Comparison of ENCODE assay signal across 1 cellular context in the genomic region with DNA sequence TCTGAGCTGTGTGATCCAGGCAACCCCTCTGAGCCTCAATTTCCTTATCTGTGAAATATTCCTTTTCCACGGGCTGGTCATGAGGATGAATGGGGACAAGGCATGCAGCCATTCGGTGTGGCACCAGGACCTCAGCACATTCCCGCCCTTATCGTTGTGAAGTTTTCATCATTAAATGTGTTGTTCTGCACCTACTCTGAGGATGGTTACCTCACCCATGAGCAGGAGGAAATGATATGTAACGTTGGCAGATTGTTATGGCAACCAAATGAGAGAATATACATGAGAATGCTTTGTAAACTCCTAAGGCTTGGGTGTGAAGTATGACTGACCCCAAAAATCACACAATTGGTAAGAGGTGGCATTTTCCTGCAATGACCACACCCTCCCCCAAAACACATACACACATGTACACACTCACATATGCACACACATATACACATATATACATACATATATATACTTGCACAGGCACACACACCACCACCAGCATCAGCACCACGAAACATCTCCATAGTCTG.
TF ChIP-seq lines count a peak whose summit lies in the region.

No MANE protein-coding gene starts in this region.

TF ChIP-seq in GM12878, 131 proteins besides CTCF, POLR2A, EP300 and RAD21 (continues in another document):
- TF ChIP-seq RFX5 (IDR thresholded peaks at IDR 0.05; ENCODE audit: low read depth, low read length) (no peak), DPF2 (IDR thresholded peaks at IDR 0.05) (0 out of 2 replicates have a peak, but pooled peaks have one; percentile 16), TCF7 (IDR thresholded peaks at IDR 0.05; ENCODE audit: borderline replicate concordance) (no peak), CREM (IDR thresholded peaks at IDR 0.05; ENCODE audit: low read depth) (no peak), HSF1 (IDR thresholded peaks at IDR 0.05; ENCODE audit: low read depth, low read length) (no peak), IRF4 (IDR thresholded peaks at IDR 0.05; ENCODE audit: low read depth, low read length) (no peak), CBX3 (IDR thresholded peaks at IDR 0.05; ENCODE audit: borderline replicate concordance, low read depth) (no peak), ZNF384 (IDR thresholded peaks at IDR 0.05; ENCODE audit: borderline replicate concordance, low read depth, low read length) (no peak), RB1 (IDR thresholded peaks at IDR 0.05; ENCODE audit: borderline replicate concordance) (no peak), MEF2B (IDR thresholded peaks at IDR 0.05; ENCODE audit: partially characterized antibody, poor library complexity, severe bottlenecking) (peak; percentile 48), PAX8 (IDR thresholded peaks at IDR 0.05) (no peak), NFYA (IDR thresholded peaks at IDR 0.05; ENCODE audit: borderline replicate concordance, low read depth, low read length) (no peak), WRNIP1 (IDR thresholded peaks at IDR 0.05; ENCODE audit: borderline replicate concordance, low read depth, low read length) (no peak), KAT2A (conservative IDR thresholded peaks at IDR 0.05; ENCODE audit: control insufficient read depth, low read depth, low read length) (no peak), SUPT20H (IDR thresholded peaks at IDR 0.05; ENCODE audit: borderline replicate concordance, control insufficient read depth, low read depth, low read length) (no peak), NFXL1 (IDR thresholded peaks at IDR 0.05; ENCODE audit: borderline replicate concordance) (no peak), SPI1 (IDR thresholded peaks at IDR 0.05; ENCODE audit: borderline replicate concordance, insufficient read depth, low read depth, low read length) (no peak), FOXM1 (IDR thresholded peaks at IDR 0.05; ENCODE audit: low read depth, low read length) (no peak), SREBF1 (IDR thresholded peaks at IDR 0.05; ENCODE audit: low read length) (no peak), IRF5 (IDR thresholded peaks at IDR 0.05; ENCODE audit: borderline replicate concordance) (no peak), NFIC (IDR thresholded peaks at IDR 0.05; ENCODE audit: low read depth, low read length) (no peak), ATF7 (IDR thresholded peaks at IDR 0.05; ENCODE audit: low read depth) (peak; percentile 78), IKZF2 (IDR thresholded peaks at IDR 0.05) (peak in 1 of 2 experiments; percentile 27; a peak in 1 of 4 replicates), RCOR1 (conservative IDR thresholded peaks at IDR 0.05; ENCODE audit: low read depth, low read length) (no peak), PML (IDR thresholded peaks at IDR 0.05; ENCODE audit: low read length) (no peak), FOS (IDR thresholded peaks at IDR 0.05; ENCODE audit: borderline replicate concordance, extremely low read depth, insufficient read length) (no peak), NRF1 (conservative IDR thresholded peaks at IDR 0.05; ENCODE audit: low read depth, low read length) (no peak), BMI1 (IDR thresholded peaks at IDR 0.05; ENCODE audit: borderline replicate concordance) (peak; percentile 85; the same call in 1 of the 2 replicates), SP1 (IDR thresholded peaks at IDR 0.05; ENCODE audit: low read depth, low read length) (no peak), ESRRA (IDR thresholded peaks at IDR 0.05; ENCODE audit: low read length) (no peak), YBX1 (IDR thresholded peaks at IDR 0.05) (no peak), SIN3A (IDR thresholded peaks at IDR 0.05; ENCODE audit: low read depth, low read length) (no peak), NR2C2 (IDR thresholded peaks at IDR 0.05; ENCODE audit: borderline replicate concordance, control insufficient read depth, insufficient read length, low read depth) (no peak), ETV6 (conservative IDR thresholded peaks at IDR 0.05 in 1 of 2, IDR thresholded peaks at IDR 0.05 in 1 of 2; ENCODE audit: borderline replicate concordance in 1 of 2, low read depth in 1 of 2) (no peak), SMC3 (IDR thresholded peaks at IDR 0.05; ENCODE audit: borderline replicate concordance, low read length) (no peak), GATAD2B (conservative IDR thresholded peaks at IDR 0.05; ENCODE audit: low read depth) (0 out of 2 replicates have a peak, but pooled peaks have one; percentile 27), RELB (IDR thresholded peaks at IDR 0.05; ENCODE audit: low read depth) (peak; percentile 19; the same call in 1 of the 2 replicates), MYC (IDR thresholded peaks at IDR 0.05; ENCODE audit: insufficient read depth, insufficient read length, insufficient replicate concordance, low read length, severe bottlenecking) (no peak), PBX3 (IDR thresholded peaks at IDR 0.05; ENCODE audit: insufficient replicate concordance, low read depth, low read length) (no peak), CHD2 (IDR thresholded peaks at IDR 0.05; ENCODE audit: borderline replicate concordance, low read depth, low read length) (peak; percentile 52; the same call in 1 of the 2 replicates), BHLHE40 (IDR thresholded peaks at IDR 0.05; ENCODE audit: borderline replicate concordance in 1 of 2, low read depth in 2 of 2, low read length in 1 of 2) (peak; percentile 29 to 61; a peak in 2 of 4 replicates), ZNF207 (IDR thresholded peaks at IDR 0.05; ENCODE audit: borderline replicate concordance) (no peak)
- TF ChIP-seq, protein P1, sequence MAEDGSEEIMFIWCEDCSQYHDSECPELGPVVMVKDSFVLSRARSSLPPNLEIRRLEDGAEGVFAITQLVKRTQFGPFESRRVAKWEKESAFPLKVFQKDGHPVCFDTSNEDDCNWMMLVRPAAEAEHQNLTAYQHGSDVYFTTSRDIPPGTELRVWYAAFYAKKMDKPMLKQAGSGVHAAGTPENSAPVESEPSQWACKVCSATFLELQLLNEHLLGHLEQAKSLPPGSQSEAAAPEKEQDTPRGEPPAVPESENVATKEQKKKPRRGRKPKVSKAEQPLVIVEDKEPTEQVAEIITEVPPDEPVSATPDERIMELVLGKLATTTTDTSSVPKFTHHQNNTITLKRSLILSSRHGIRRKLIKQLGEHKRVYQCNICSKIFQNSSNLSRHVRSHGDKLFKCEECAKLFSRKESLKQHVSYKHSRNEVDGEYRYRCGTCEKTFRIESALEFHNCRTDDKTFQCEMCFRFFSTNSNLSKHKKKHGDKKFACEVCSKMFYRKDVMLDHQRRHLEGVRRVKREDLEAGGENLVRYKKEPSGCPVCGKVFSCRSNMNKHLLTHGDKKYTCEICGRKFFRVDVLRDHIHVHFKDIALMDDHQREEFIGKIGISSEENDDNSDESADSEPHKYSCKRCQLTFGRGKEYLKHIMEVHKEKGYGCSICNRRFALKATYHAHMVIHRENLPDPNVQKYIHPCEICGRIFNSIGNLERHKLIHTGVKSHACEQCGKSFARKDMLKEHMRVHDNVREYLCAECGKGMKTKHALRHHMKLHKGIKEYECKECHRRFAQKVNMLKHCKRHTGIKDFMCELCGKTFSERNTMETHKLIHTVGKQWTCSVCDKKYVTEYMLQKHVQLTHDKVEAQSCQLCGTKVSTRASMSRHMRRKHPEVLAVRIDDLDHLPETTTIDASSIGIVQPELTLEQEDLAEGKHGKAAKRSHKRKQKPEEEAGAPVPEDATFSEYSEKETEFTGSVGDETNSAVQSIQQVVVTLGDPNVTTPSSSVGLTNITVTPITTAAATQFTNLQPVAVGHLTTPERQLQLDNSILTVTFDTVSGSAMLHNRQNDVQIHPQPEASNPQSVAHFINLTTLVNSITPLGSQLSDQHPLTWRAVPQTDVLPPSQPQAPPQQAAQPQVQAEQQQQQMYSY (CRISPR knock-in tag; IDR thresholded peaks at IDR 0.05): no peak
- TF ChIP-seq, protein P2, sequence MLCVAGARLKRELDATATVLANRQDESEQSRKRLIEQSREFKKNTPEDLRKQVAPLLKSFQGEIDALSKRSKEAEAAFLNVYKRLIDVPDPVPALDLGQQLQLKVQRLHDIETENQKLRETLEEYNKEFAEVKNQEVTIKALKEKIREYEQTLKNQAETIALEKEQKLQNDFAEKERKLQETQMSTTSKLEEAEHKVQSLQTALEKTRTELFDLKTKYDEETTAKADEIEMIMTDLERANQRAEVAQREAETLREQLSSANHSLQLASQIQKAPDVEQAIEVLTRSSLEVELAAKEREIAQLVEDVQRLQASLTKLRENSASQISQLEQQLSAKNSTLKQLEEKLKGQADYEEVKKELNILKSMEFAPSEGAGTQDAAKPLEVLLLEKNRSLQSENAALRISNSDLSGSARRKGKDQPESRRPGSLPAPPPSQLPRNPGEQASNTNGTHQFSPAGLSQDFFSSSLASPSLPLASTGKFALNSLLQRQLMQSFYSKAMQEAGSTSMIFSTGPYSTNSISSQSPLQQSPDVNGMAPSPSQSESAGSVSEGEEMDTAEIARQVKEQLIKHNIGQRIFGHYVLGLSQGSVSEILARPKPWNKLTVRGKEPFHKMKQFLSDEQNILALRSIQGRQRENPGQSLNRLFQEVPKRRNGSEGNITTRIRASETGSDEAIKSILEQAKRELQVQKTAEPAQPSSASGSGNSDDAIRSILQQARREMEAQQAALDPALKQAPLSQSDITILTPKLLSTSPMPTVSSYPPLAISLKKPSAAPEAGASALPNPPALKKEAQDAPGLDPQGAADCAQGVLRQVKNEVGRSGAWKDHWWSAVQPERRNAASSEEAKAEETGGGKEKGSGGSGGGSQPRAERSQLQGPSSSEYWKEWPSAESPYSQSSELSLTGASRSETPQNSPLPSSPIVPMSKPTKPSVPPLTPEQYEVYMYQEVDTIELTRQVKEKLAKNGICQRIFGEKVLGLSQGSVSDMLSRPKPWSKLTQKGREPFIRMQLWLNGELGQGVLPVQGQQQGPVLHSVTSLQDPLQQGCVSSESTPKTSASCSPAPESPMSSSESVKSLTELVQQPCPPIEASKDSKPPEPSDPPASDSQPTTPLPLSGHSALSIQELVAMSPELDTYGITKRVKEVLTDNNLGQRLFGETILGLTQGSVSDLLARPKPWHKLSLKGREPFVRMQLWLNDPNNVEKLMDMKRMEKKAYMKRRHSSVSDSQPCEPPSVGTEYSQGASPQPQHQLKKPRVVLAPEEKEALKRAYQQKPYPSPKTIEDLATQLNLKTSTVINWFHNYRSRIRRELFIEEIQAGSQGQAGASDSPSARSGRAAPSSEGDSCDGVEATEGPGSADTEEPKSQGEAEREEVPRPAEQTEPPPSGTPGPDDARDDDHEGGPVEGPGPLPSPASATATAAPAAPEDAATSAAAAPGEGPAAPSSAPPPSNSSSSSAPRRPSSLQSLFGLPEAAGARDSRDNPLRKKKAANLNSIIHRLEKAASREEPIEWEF (IDR thresholded peaks at IDR 0.05; ENCODE audit: insufficient replicate concordance, low read depth, low read length): no peak
- TF ChIP-seq, protein P3, sequence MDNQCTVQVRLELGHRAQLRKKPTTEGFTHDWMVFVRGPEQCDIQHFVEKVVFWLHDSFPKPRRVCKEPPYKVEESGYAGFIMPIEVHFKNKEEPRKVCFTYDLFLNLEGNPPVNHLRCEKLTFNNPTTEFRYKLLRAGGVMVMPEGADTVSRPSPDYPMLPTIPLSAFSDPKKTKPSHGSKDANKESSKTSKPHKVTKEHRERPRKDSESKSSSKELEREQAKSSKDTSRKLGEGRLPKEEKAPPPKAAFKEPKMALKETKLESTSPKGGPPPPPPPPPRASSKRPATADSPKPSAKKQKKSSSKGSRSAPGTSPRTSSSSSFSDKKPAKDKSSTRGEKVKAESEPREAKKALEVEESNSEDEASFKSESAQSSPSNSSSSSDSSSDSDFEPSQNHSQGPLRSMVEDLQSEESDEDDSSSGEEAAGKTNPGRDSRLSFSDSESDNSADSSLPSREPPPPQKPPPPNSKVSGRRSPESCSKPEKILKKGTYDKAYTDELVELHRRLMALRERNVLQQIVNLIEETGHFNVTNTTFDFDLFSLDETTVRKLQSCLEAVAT (IDR thresholded peaks at IDR 0.05): peak; percentile 83
